ENCODE assay signal across 8 cellular contexts in the genomic region with DNA sequence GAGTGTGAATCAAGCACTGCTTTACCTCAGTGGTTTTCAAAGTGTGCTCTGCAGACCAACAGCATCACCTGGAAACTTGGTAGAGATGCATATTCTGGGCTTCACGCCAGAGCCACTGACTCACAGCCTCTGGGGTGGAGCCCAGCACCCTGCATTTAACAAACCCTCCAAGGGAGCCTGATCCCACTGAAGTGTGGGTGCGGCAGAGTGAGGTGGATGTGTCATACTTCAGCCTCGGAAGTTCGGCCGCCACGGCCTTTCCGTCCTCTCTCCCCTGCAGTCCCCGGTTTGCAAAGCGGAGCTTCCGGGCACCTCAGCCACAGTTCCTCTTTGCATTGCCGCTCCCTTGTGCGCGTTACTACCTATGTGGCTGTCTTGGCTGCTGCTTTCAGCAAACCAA. TPM values are rescaled to one million over a fixed set of nuclear protein-coding genes. Genes with fewer than 3 reads are reported as not detected.
DNase-seq lines count a peak whose midpoint lies in the region; ATAC-seq, FAIRE-seq and TF ChIP-seq lines count a peak whose summit lies in the region.

No MANE protein-coding gene starts in this region.

- ATAC-seq in GM19395 (IDR thresholded peaks at IDR 0.05; ENCODE audit: unreplicated experiment): no peak

- no peak for FAIRE-seq in GM12892 (lab: Jason Lieb, UNC)

- no peak for TF ChIP-seq POLR2A in GM12892 (IDR thresholded peaks at IDR 0.05; ENCODE audit: low read depth, low read length)

- DNase-seq in GM03348 (ENCODE audit: low spot score) (peak; percentile 29), NCI-H187 (lab: John Stamatoyannopoulos, UW) (peak; percentile 19 to 39), inferior parietal cortex (ENCODE audit: extremely low spot score) (peak; percentile 42), GM12892 (ENCODE audit: insufficient read length) (no peak), AG20443 (ENCODE audit: low spot score) (no peak), medulla oblongata (ENCODE audit: extremely low spot score) (no peak)
- DNase-seq in activated CD4-positive, alpha-beta T cell treated with anti-CD3 and anti-CD28 coated beads, Interleukin-2, amount 50 U/mL, for 4 hours: peak; percentile 10 to 21

RNA-seq across cellular contexts. Expression of a gene that starts 33.3 kb away (rescaled TPM):
- polyA plus RNA-seq in GM12892 (2012; ENCODE audit: missing spikeins): 46.3 TPM

RNA-seq across cellular contexts. Expression of a gene that starts 33.6 kb away (rescaled TPM):
- not detected for polyA plus RNA-seq in GM12892 (2012; ENCODE audit: missing spikeins)

Comparison
In these comparisons a context has a peak if more than half of its experiments do, and no peak if none do; other contexts are left out.
1. DNase-seq: peak in GM03348 (single experiment), NCI-H187 (2 of 2), activated CD4-positive, alpha-beta T cell treated with anti-CD3 and anti-CD28 coated beads, Interleukin-2, amount 50 U/mL, for 4 hours (2 of 2) and inferior parietal cortex (single experiment); none in GM12892 (single experiment), AG20443 (single experiment) and medulla oblongata (single experiment).